ENCODE assay signal across 14 cellular contexts in the genomic region with DNA sequence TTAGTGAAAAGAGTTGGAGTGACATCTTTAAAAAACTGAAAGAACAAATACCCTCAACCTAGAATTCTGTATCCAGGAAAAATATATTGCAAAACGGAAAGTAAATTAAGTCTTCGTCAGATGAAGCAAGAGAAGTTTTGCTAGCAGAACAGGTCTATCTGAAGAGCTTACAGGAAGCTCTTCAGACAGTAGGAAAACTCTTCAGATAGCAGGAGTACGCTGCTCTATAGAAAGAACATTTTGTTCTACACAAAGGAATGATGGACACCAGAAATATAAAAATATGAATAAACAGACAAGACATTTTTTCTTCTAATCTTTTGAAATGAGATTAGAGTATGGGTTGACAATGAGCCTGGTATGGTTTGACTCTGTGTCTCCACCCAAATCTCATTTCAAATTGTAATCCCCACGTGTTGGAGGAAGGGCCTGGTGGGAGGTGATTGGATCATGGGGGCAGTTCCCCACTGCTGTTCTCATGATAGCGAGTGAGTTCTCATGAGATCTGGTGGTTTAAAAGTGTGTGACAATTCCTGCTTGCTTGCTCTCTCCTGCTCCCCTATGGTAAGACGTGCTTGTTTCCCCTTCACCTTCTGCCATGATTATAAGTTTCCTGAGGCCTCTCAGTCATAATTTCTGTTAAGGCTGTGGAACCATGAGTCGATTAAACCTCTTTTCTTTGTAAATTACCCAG.
DNase-seq lines count a peak whose midpoint lies in the region; ATAC-seq and TF ChIP-seq lines count a peak whose summit lies in the region.
"Had no signal": no experiment of that assay in that cellular context is flagged by ENCODE, and none has a peak within 500 bp of the region (broad histone marks: within the 10 kb centered on the region; RNA-seq: fewer than 3 reads in every experiment).

No MANE protein-coding gene starts in this region.

- no peaks in the 10 kb centered on the region for H3K9me3 ChIP-seq in hepatocyte (ENCODE audit: low read depth)

- no peaks in the 10 kb centered on the region for H3K36me3 ChIP-seq in hepatocyte (replicated peaks; ENCODE audit: insufficient read depth, low read depth)
- H3K36me3 ChIP-seq in mesendoderm (ENCODE audit: control insufficient read depth, insufficient read depth, low read length): no peaks in the 10 kb centered on the region
- H3K36me3 ChIP-seq: HAP-1 had no signal

- DNase-seq in NCI-H510A treated with DMSO at 0.1 percent for 48 hours (lab: John Stamatoyannopoulos, UW) (peak; percentile 27), NCI-H510A (lab: John Stamatoyannopoulos, UW) (no peak), hepatocyte (ENCODE audit: low spot score) (peak; percentile 13), mesendoderm (peak; percentile 52), AG20443 (ENCODE audit: low spot score) (no peak), omental fat pad (ENCODE audit: low spot score) (no peak), NCI-H526 (lab: John Stamatoyannopoulos, UW) (no peak)
- DNase-seq: 8988T; CD4-positive, CD25-positive, alpha-beta regulatory T cell; DMS 273 treated with DMSO at 0.1 percent for 48 hours; DND-41; GDM1 had no signal

- no peak overlapping the region for H4K8ac ChIP-seq in mesendoderm (ENCODE audit: low read depth, low read length)

- H3K56ac ChIP-seq in mesendoderm (ENCODE audit: low read length): no peak overlapping the region

- no peak overlapping the region for H3K23ac ChIP-seq in mesendoderm (ENCODE audit: low read length)

- no peak overlapping the region for H2BK15ac ChIP-seq in mesendoderm (replicated peaks; ENCODE audit: low read depth)

- H3K4me2 ChIP-seq in hepatocyte: peak overlapping the region; percentile 25
- H3K4me2 ChIP-seq in mesendoderm (ENCODE audit: low read length): no peak overlapping the region
- H3K4me2 ChIP-seq: BLaER1 treated with 17β-estradiol and CSF1 and Interleukin-3, amounts not matched to agents 10 nM and 100 nM had no signal

- H3K18ac ChIP-seq in mesendoderm (ENCODE audit: low read length): no peak overlapping the region

- no peaks in the 10 kb centered on the region for H3K27me3 ChIP-seq in hepatocyte
- H3K27me3 ChIP-seq in mesendoderm (ENCODE audit: insufficient read depth, low read length, poor library complexity): no peaks in the 10 kb centered on the region

- 82% methylated on average over 7 of the region's 7 CpGs for WGBS in hepatocyte (ENCODE audit: low lambda C conversion rate, missing lambda C conversion rate)
- no CpG with 5 or more reads among the region's 7 CpGs for WGBS in mesendoderm (ENCODE audit: extremely low coverage, insufficient coverage, low lambda C conversion rate)

- H3K79me1 ChIP-seq in mesendoderm (ENCODE audit: low read length): no peaks in the 10 kb centered on the region

- no peaks in the 10 kb centered on the region for H3K4me1 ChIP-seq in hepatocyte (ENCODE audit: insufficient read depth)
- no peaks in the 10 kb centered on the region for H3K4me1 ChIP-seq in mesendoderm (ENCODE audit: control insufficient read depth, low read depth, low read length)
- H3K4me1 ChIP-seq: HAP-1 had no signal

- no peak overlapping the region for H3K4ac ChIP-seq in mesendoderm (ENCODE audit: low read depth, low read length)

- no peak overlapping the region for H2BK120ac ChIP-seq in mesendoderm (ENCODE audit: low read depth, low read length)

- no peak overlapping the region for H2AK5ac ChIP-seq in mesendoderm (ENCODE audit: low read length)

- H3K79me2 ChIP-seq in hepatocyte (no peaks in the 10 kb centered on the region), mesendoderm (ENCODE audit: control insufficient read depth, insufficient read depth, low read length) (no peaks in the 10 kb centered on the region)

- no peaks in the 10 kb centered on the region for H3K9me2 ChIP-seq in hepatocyte (replicated peaks; ENCODE audit: insufficient read depth)

- ATAC-seq in omental fat pad (ENCODE audit: low FRiP score): no peak

- no peak overlapping the region for H4K5ac ChIP-seq in mesendoderm (ENCODE audit: low read length)

- peak overlapping the region; percentile 63 for H3K27ac ChIP-seq in hepatocyte
- no peak overlapping the region for H3K27ac ChIP-seq in mesendoderm (ENCODE audit: low read depth, low read length)
- H3K27ac ChIP-seq: BLaER1 treated with 17β-estradiol and CSF1 and Interleukin-3, amounts not matched to agents 10 nM and 100 nM had no signal

- no peak overlapping the region for H2BK5ac ChIP-seq in mesendoderm (ENCODE audit: low read length)

- TF ChIP-seq CTCF in hepatocyte (IDR thresholded peaks at IDR 0.05; ENCODE audit: poor library complexity) (no peak), omental fat pad (IDR thresholded peaks at IDR 0.05) (no peak)

- H3K9ac ChIP-seq in mesendoderm (ENCODE audit: low read length): no peak overlapping the region
- H3K9ac ChIP-seq: BLaER1 treated with 17β-estradiol and CSF1 and Interleukin-3, amounts not matched to agents 10 nM and 100 nM had no signal

- no peak overlapping the region for H2AFZ ChIP-seq in hepatocyte

- no peak overlapping the region for H3K4me3 ChIP-seq in hepatocyte
- H3K4me3 ChIP-seq in mesendoderm (ENCODE audit: low read length): no peak overlapping the region
- H3K4me3 ChIP-seq: BLaER1 treated with 17β-estradiol and CSF1 and Interleukin-3, amounts not matched to agents 10 nM and 100 nM; HAP-1 had no signal

- no peaks in the 10 kb centered on the region for H4K20me1 ChIP-seq in hepatocyte (ENCODE audit: insufficient read depth, poor library complexity, severe bottlenecking)
- H4K20me1 ChIP-seq: BLaER1 treated with 17β-estradiol and CSF1 and Interleukin-3, amounts not matched to agents 10 nM and 100 nM had no signal

Comparison
In these comparisons a context has a peak if more than half of its experiments do, and no peak if none do; other contexts are left out.
1. DNase-seq: peak in NCI-H510A treated with DMSO at 0.1 percent for 48 hours (single experiment), hepatocyte (single experiment) and mesendoderm (single experiment); none in NCI-H510A (single experiment), AG20443 (single experiment), omental fat pad (single experiment) and NCI-H526 (0 of 2).